17 cellular contexts compared by ENCODE assay signal in genomic region chr12:5377997-5378596, GRCh38. TPM values are rescaled to one million over a fixed set of nuclear protein-coding genes. Genes with fewer than 3 reads are reported as not detected.
DNase-seq lines count a peak whose midpoint lies in the region; ATAC-seq, FAIRE-seq and TF ChIP-seq lines count a peak whose summit lies in the region.
"Had no signal": no experiment of that assay in that cellular context is flagged by ENCODE, and none has a peak within 500 bp of the region (broad histone marks: within the 10 kb centered on the region; RNA-seq: fewer than 3 reads in every experiment).

No MANE protein-coding gene starts in this region.

- TF ChIP-seq CTCF in keratinocyte (optimal IDR thresholded peaks at IDR 0.05 in 1 of 3, IDR thresholded peaks at IDR 0.05 in 1 of 3, conservative IDR thresholded peaks at IDR 0.05 in 1 of 3; ENCODE audit: extremely low read depth in 1 of 3, insufficient read depth in 2 of 3, low read length in 3 of 3) (no peak), BE2C (IDR thresholded peaks at IDR 0.05; ENCODE audit: low read depth, low read length) (no peak), endothelial cell (IDR thresholded peaks at IDR 0.05; ENCODE audit: unreplicated experiment) (no peak)

- H3K9me3 ChIP-seq in keratinocyte (ENCODE audit: control insufficient read depth, low read depth, low read length) (no peaks in the 10 kb centered on the region), BE2C (no peaks in the 10 kb centered on the region)
- H3K9me3 ChIP-seq: right lobe of liver, upper lobe of left lung had no signal

- CTCF ChIA-PET in activated naive CD4-positive, alpha-beta T cell treated with anti-CD3 and anti-CD28 coated beads, Interleukin-2, amount 10 ng/mL, durations not matched to agents 7 days and 5 days (lab: Charles Lee), result interaction anchor here (0.6 kb wide), 1 partner anchor 79 kb away, joined by 3 read pairs; no protein-coding TSS in a partner anchor

- FAIRE-seq in keratinocyte (lab: Jason Lieb, UNC), result peak; percentile 13

- H3K27ac Mint-ChIP-seq in activated naive CD4-positive, alpha-beta T cell treated with anti-CD3 and anti-CD28 coated beads, Interleukin-2, amount 10 ng/mL, durations not matched to agents 7 days and 5 days, result no peak overlapping the region
- no peak overlapping the region for H3K27ac Mint-ChIP-seq in endothelial cell (ENCODE audit: unreplicated experiment)
- H3K27ac Mint-ChIP-seq: activated naive CD4-positive, alpha-beta T cell treated with anti-CD3 and anti-CD28 coated beads, Interleukin-2, amount 50 U/mL, for 72 hours; neural progenitor cell had no signal

- no peaks in the 10 kb centered on the region for H3K27me3 Mint-ChIP-seq in activated naive CD4-positive, alpha-beta T cell treated with anti-CD3 and anti-CD28 coated beads, Interleukin-2, amount 10 ng/mL, durations not matched to agents 7 days and 5 days
- no peaks in the 10 kb centered on the region for H3K27me3 Mint-ChIP-seq in endothelial cell (ENCODE audit: unreplicated experiment)

- H2AFZ ChIP-seq in keratinocyte (ENCODE audit: control insufficient read depth, low read length), result no peak overlapping the region
- H2AFZ ChIP-seq: neural progenitor cell, PC-9 had no signal

- H3K4me3 ChIP-seq in keratinocyte (ENCODE audit: control insufficient read depth in 2 of 3, extremely low read depth in 1 of 3, insufficient read depth in 2 of 3, low read depth in 1 of 3, low read length in 3 of 3), result no peak overlapping the region
- no peak overlapping the region for H3K4me3 ChIP-seq in BE2C (ENCODE audit: low read depth, low read length)
- H3K4me3 ChIP-seq: neural progenitor cell, PC-9, right lobe of liver, upper lobe of left lung had no signal

- H3K4me1 Mint-ChIP-seq in activated naive CD4-positive, alpha-beta T cell treated with anti-CD3 and anti-CD28 coated beads, Interleukin-2, amount 10 ng/mL, durations not matched to agents 7 days and 5 days, result no peaks in the 10 kb centered on the region
- no peaks in the 10 kb centered on the region for H3K4me1 Mint-ChIP-seq in endothelial cell (ENCODE audit: unreplicated experiment)

- H3K36me3 Mint-ChIP-seq in activated naive CD4-positive, alpha-beta T cell treated with anti-CD3 and anti-CD28 coated beads, Interleukin-2, amount 10 ng/mL, durations not matched to agents 7 days and 5 days, result no peaks in the 10 kb centered on the region
- no peaks in the 10 kb centered on the region for H3K36me3 Mint-ChIP-seq in endothelial cell (ENCODE audit: low read depth, unreplicated experiment)
- H3K36me3 Mint-ChIP-seq: activated naive CD4-positive, alpha-beta T cell treated with anti-CD3 and anti-CD28 coated beads, Interleukin-2, amount 50 U/mL, for 72 hours; neural progenitor cell had no signal

- no peak overlapping the region for H3K4me3 Mint-ChIP-seq in activated naive CD4-positive, alpha-beta T cell treated with anti-CD3 and anti-CD28 coated beads, Interleukin-2, amount 10 ng/mL, durations not matched to agents 7 days and 5 days
- H3K4me3 Mint-ChIP-seq in endothelial cell (ENCODE audit: unreplicated experiment), result no peak overlapping the region
- H3K4me3 Mint-ChIP-seq: neural progenitor cell had no signal

- no peak overlapping the region for H3K9ac ChIP-seq in keratinocyte (ENCODE audit: control insufficient read depth, extremely low read depth, insufficient read depth, low read length)
- H3K9ac ChIP-seq: neural progenitor cell had no signal

- no peaks in the 10 kb centered on the region for H3K9me3 Mint-ChIP-seq in activated naive CD4-positive, alpha-beta T cell treated with anti-CD3 and anti-CD28 coated beads, Interleukin-2, amount 10 ng/mL, durations not matched to agents 7 days and 5 days
- H3K9me3 Mint-ChIP-seq in endothelial cell (ENCODE audit: unreplicated experiment), result no peaks in the 10 kb centered on the region
- H3K9me3 Mint-ChIP-seq: activated naive CD4-positive, alpha-beta T cell treated with anti-CD3 and anti-CD28 coated beads, Interleukin-2, amount 50 U/mL, for 72 hours had no signal

- H3K36me3 ChIP-seq in keratinocyte (ENCODE audit: control insufficient read depth in 2 of 2, extremely low read depth in 1 of 2, insufficient read depth in 2 of 2, low read length in 2 of 2), result no peaks in the 10 kb centered on the region
- no peaks in the 10 kb centered on the region for H3K36me3 ChIP-seq in BE2C
- H3K36me3 ChIP-seq: neural progenitor cell, right lobe of liver, upper lobe of left lung had no signal

- peak; percentile 40 for DNase-seq in NCI-H748 (lab: John Stamatoyannopoulos, UW; ENCODE audit: unreplicated experiment)
- no peak for DNase-seq in NCI-H748 treated with DMSO at 0.1 percent for 48 hours (lab: John Stamatoyannopoulos, UW)
- DNase-seq in NCI-H345 treated with DMSO at 0.1 percent for 48 hours (lab: John Stamatoyannopoulos, UW; ENCODE audit: unreplicated experiment), result peak; percentile 32
- no peak for DNase-seq in keratinocyte (ENCODE audit: low read depth, low spot score)
- no peak for DNase-seq in BE2C
- no peak for DNase-seq in activated naive CD4-positive, alpha-beta T cell treated with anti-CD3 and anti-CD28 coated beads, Interleukin-2, amount 10 ng/mL, durations not matched to agents 7 days and 5 days
- no peak for DNase-seq in endothelial cell (ENCODE audit: low spot score)
- DNase-seq: effector CD4-positive, alpha-beta T cell; mammary epithelial cell; NCI-H226; right lobe of liver; stimulated activated CD4-positive, alpha-beta T cell treated with anti-CD3 and anti-CD28 coated beads, Interleukin-4, amount 100 ng/mL, for 24 hours; upper lobe of left lung had no signal

- no peaks in the 10 kb centered on the region for H4K20me1 ChIP-seq in keratinocyte (ENCODE audit: control insufficient read depth, extremely low read depth, insufficient read depth, low read length)

- H3K4me1 ChIP-seq in keratinocyte (ENCODE audit: control insufficient read depth, extremely low read depth, insufficient read depth, low read length), result peaks cover 4% of the 10 kb centered on the region
- H3K4me1 ChIP-seq in BE2C, result no peaks in the 10 kb centered on the region
- H3K4me1 ChIP-seq: neural progenitor cell, right lobe of liver, upper lobe of left lung had no signal

- H3K27me3 ChIP-seq in keratinocyte (ENCODE audit: control insufficient read depth, extremely low read depth, insufficient read depth, low read length) (peaks cover 5% of the 10 kb centered on the region), BE2C (no peaks in the 10 kb centered on the region)
- H3K27me3 ChIP-seq: neural progenitor cell, right lobe of liver, upper lobe of left lung had no signal

- no peak overlapping the region for H3K27ac ChIP-seq in keratinocyte (ENCODE audit: control insufficient read depth, insufficient read depth, low read length)
- H3K27ac ChIP-seq: neural progenitor cell, PC-9, right lobe of liver, upper lobe of left lung had no signal

- dilution Hi-C loops in keratinocyte (cut with MboI; ENCODE audit: extremely low pct_ligation_motif_present, low sequenced_read_pairs), result no loop called here

- no peak overlapping the region for H3K4me2 ChIP-seq in keratinocyte (ENCODE audit: control insufficient read depth, extremely low read depth, insufficient read depth, low read depth, low read length)
- H3K4me2 ChIP-seq: neural progenitor cell, PC-9 had no signal

- ATAC-seq in HG03571 (IDR thresholded peaks at IDR 0.05; ENCODE audit: unreplicated experiment), result no peak
- ATAC-seq: activated naive CD4-positive, alpha-beta T cell treated with anti-CD3 and anti-CD28 coated beads, Interleukin-2, amount 50 U/mL, for 72 hours; right lobe of liver had no signal

- H3K9me1 ChIP-seq in keratinocyte (ENCODE audit: control insufficient read depth, extremely low read depth, insufficient read depth, low read length), result no peaks in the 10 kb centered on the region

- no peaks in the 10 kb centered on the region for H3K79me2 ChIP-seq in keratinocyte (ENCODE audit: control insufficient read depth, insufficient read depth, low read length)

RNA-seq across cellular contexts. Expression of gene NTF3, which starts 53.8 kb away (rescaled TPM):
- not detected in 3 replicates for polyA plus RNA-seq in keratinocyte
- polyA plus RNA-seq in keratinocyte (2011; ENCODE audit: low read depth), result 0.79 TPM
- polyA plus RNA-seq in keratinocyte (2011; cell fraction: cytosol; rRNA removed), result not detected in 2 replicates
- polyA plus RNA-seq in keratinocyte (2011; cell fraction: nucleus; rRNA removed), result not detected in 2 replicates
- not detected in 2 replicates for polyA plus RNA-seq in keratinocyte (2012; ENCODE audit: low replicate concordance)
- not detected in 3 replicates for polyA minus RNA-seq in keratinocyte
- not detected for polyA minus RNA-seq in keratinocyte (2011; cell fraction: cytosol; rRNA and poly(A)+ RNA removed)
- polyA minus RNA-seq in keratinocyte (2011; cell fraction: nucleus; rRNA and poly(A)+ RNA removed), result not detected in 2 replicates
- polyA plus RNA-seq in BE2C (2012; ENCODE audit: insufficient read depth, insufficient read length, low read depth), result not detected
- not detected for total RNA-seq in endothelial cell (ENCODE audit: unreplicated experiment)
- total RNA-seq: activated naive CD4-positive, alpha-beta T cell treated with anti-CD3 and anti-CD28 coated beads, Interleukin-2, amount 50 U/mL, for 72 hours; mammary epithelial cell; PC-9 had no signal
- polyA plus RNA-seq: mammary epithelial cell had no signal

Comparison
In these comparisons a context has a peak if more than half of its experiments do, and no peak if none do; other contexts are left out.
1. DNase-seq: peak in NCI-H748 (single experiment) and NCI-H345 treated with DMSO at 0.1 percent for 48 hours (single experiment); none in NCI-H748 treated with DMSO at 0.1 percent for 48 hours (single experiment), keratinocyte (single experiment), BE2C (single experiment), activated naive CD4-positive, alpha-beta T cell treated with anti-CD3 and anti-CD28 coated beads, Interleukin-2, amount 10 ng/mL, durations not matched to agents 7 days and 5 days (single experiment) and endothelial cell (single experiment).